In genomic region chr3:13528217-13528801, GRCh38 we compare ENCODE assay signal across 1 cellular context.
A peak's percentile ranks its signal among the peaks of the same experiment; 100 is the strongest.
TF ChIP-seq lines count a peak whose summit lies in the region.

No MANE protein-coding gene starts in this region.

TF ChIP-seq in K562, 482 proteins besides CTCF, POLR2A, EP300 and RAD21:
- TF ChIP-seq CHD7 (IDR thresholded peaks at IDR 0.05; ENCODE audit: low read depth, low read length) (no peak), UBTF (IDR thresholded peaks at IDR 0.05; ENCODE audit: borderline replicate concordance in 1 of 2, low read depth in 2 of 2, low read length in 2 of 2) (0 out of 4 replicates have a peak, but pooled peaks of 1 of the 2 experiments have one; percentile 26)
- TF ChIP-seq, protein P1, sequence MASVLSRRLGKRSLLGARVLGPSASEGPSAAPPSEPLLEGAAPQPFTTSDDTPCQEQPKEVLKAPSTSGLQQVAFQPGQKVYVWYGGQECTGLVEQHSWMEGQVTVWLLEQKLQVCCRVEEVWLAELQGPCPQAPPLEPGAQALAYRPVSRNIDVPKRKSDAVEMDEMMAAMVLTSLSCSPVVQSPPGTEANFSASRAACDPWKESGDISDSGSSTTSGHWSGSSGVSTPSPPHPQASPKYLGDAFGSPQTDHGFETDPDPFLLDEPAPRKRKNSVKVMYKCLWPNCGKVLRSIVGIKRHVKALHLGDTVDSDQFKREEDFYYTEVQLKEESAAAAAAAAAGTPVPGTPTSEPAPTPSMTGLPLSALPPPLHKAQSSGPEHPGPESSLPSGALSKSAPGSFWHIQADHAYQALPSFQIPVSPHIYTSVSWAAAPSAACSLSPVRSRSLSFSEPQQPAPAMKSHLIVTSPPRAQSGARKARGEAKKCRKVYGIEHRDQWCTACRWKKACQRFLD (CRISPR knock-in tag; IDR thresholded peaks at IDR 0.05), result no peak
